Comparison of ENCODE assay signal across 15 cellular contexts in the genomic region with DNA sequence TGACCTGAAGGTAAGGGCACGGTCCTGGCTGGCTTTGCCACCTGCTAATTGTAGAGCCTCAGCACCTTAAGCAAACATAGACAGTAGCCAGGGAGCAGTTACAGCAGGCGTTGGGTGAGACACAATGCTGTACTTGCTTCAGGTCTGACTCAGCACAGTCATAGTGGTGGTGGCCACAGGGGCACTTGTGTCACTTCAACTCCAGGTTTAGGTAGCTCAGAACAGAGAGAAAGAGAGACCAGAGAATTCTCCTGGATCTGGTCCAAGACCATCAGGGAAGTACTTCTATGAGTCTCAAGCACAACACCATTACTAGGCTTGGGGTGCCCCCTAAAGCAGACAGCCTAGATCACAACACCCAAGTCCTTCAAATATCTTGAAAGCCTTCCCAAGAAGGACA.
A peak's percentile ranks its signal among the peaks of the same experiment; 100 is the strongest.
DNase-seq lines count a peak whose midpoint lies in the region; ATAC-seq, FAIRE-seq and TF ChIP-seq lines count a peak whose summit lies in the region.
"Had no signal": no experiment of that assay in that cellular context is flagged by ENCODE, and none has a peak within 500 bp of the region (broad histone marks: within the 10 kb centered on the region; RNA-seq: fewer than 3 reads in every experiment).

No MANE protein-coding gene starts in this region.

- peak; percentile 78 for ATAC-seq in HG02798 (IDR thresholded peaks at IDR 0.05; ENCODE audit: poor library complexity, unreplicated experiment)
- ATAC-seq in HG03571 (IDR thresholded peaks at IDR 0.05; ENCODE audit: unreplicated experiment), result no peak
- ATAC-seq in psoas muscle, result no peak
- ATAC-seq: K562 had no signal

- H3K4me1 Mint-ChIP-seq in MCF 10A (ENCODE audit: insufficient read depth, unreplicated experiment), result no peaks in the 10 kb centered on the region
- H3K4me1 Mint-ChIP-seq: activated naive CD8-positive, alpha-beta T cell treated with anti-CD3 and anti-CD28 coated beads, Interleukin-2, amount 10 ng/mL, durations not matched to agents 7 days and 5 days; naive B cell had no signal

- dilution Hi-C loops in mammary epithelial cell (cut with HindIII; ENCODE audit: low sequenced_read_pairs), result no loop called here

- H3K79me2 ChIP-seq in mammary epithelial cell (ENCODE audit: insufficient read depth, low read length) (no peaks in the 10 kb centered on the region), trophoblast cell (ENCODE audit: control insufficient read depth, insufficient read depth, low read length, poor library complexity) (no peaks in the 10 kb centered on the region)

- intact Hi-C loops in MCF 10A (cut with micrococcal nuclease), result no loop called here
- intact Hi-C loops in mammary epithelial cell (cut with micrococcal nuclease), result no loop called here
- intact Hi-C loops in psoas muscle (cut with DNase I), result no loop called here

- FAIRE-seq in GM12892 (lab: Jason Lieb, UNC), result no peak
- FAIRE-seq: K562 had no signal

- no peaks in the 10 kb centered on the region for H3K9me3 ChIP-seq in mammary epithelial cell (replicated peaks; ENCODE audit: insufficient read depth, low read length)
- H3K9me3 ChIP-seq in psoas muscle, result no peaks in the 10 kb centered on the region
- no peaks in the 10 kb centered on the region for H3K9me3 ChIP-seq in trophoblast cell (ENCODE audit: insufficient read depth, low read depth, low read length)

- no peaks in the 10 kb centered on the region for H3K79me1 ChIP-seq in trophoblast cell (ENCODE audit: low read length)

- H2BK5ac ChIP-seq in trophoblast cell (ENCODE audit: low read depth, low read length, poor library complexity), result no peak overlapping the region

- CTCF ChIA-PET in MCF 10A (lab: Yijun Ruan, JAX) (no interaction called here), mammary epithelial cell (lab: Charles Lee; ENCODE audit: low non-redundant PET) (no interaction called here)

- H2AK5ac ChIP-seq in trophoblast cell (ENCODE audit: low read length), result no peak overlapping the region

- TF ChIP-seq CTCF in MCF 10A (IDR thresholded peaks at IDR 0.05; ENCODE audit: unreplicated experiment), result no peak
- no peak for TF ChIP-seq CTCF in mammary epithelial cell (conservative IDR thresholded peaks at IDR 0.05 in 1 of 2, IDR thresholded peaks at IDR 0.05 in 1 of 2; ENCODE audit: extremely low read depth in 1 of 2, insufficient read depth in 1 of 2, low read depth in 1 of 2, low read length in 2 of 2)
- TF ChIP-seq CTCF in psoas muscle (IDR thresholded peaks at IDR 0.05), result no peak

- H2AFZ ChIP-seq in mammary epithelial cell (ENCODE audit: low read depth, low read length) (no peak overlapping the region), trophoblast cell (ENCODE audit: insufficient read depth, low read length, poor library complexity) (no peak overlapping the region)

- H3K27ac Mint-ChIP-seq in MCF 10A (ENCODE audit: low read depth, unreplicated experiment), result no peak overlapping the region
- H3K27ac Mint-ChIP-seq: activated naive CD8-positive, alpha-beta T cell treated with anti-CD3 and anti-CD28 coated beads, Interleukin-2, amount 10 ng/mL, durations not matched to agents 7 days and 5 days; naive B cell; stimulated activated naive CD8-positive, alpha-beta T cell treated with anti-CD3 and anti-CD28 coated beads, Interleukin-15, Interleukin-2, amounts not matched to agents 100 ng/mL and 50 ng/mL, for 24 hours had no signal

- no peaks in the 10 kb centered on the region for H3K27me3 ChIP-seq in mammary epithelial cell (ENCODE audit: insufficient read depth, low read length)
- H3K27me3 ChIP-seq in psoas muscle (ENCODE audit: insufficient read depth in 3 of 3, low read length in 2 of 3), result no peaks in the 10 kb centered on the region
- no peaks in the 10 kb centered on the region for H3K27me3 ChIP-seq in trophoblast cell (ENCODE audit: insufficient read depth, low read length)

- TF ChIP-seq POLR2A in GM12892 (IDR thresholded peaks at IDR 0.05; ENCODE audit: low read depth, low read length), result no peak

- H3K4me3 ChIP-seq in mammary epithelial cell (replicated peaks in 1 of 3; ENCODE audit: insufficient read depth in 1 of 3, low read depth in 2 of 3, low read length in 3 of 3) (no peak overlapping the region), psoas muscle (no peak overlapping the region), trophoblast cell (ENCODE audit: low read depth, low read length) (no peak overlapping the region)
- H3K4me3 ChIP-seq: K562 had no signal

- H3K4ac ChIP-seq in trophoblast cell (ENCODE audit: low read depth, low read length), result no peak overlapping the region

- H4K8ac ChIP-seq in trophoblast cell (ENCODE audit: low read depth, low read length), result no peak overlapping the region

- no peaks in the 10 kb centered on the region for H3K9me3 Mint-ChIP-seq in MCF 10A (ENCODE audit: unreplicated experiment)
- H3K9me3 Mint-ChIP-seq: activated naive CD8-positive, alpha-beta T cell treated with anti-CD3 and anti-CD28 coated beads, Interleukin-2, amount 10 ng/mL, durations not matched to agents 7 days and 5 days had no signal

- no peak overlapping the region for H3K23ac ChIP-seq in trophoblast cell (ENCODE audit: low read length)

- H3K27me3 Mint-ChIP-seq in MCF 10A (ENCODE audit: insufficient read depth, unreplicated experiment), result no peaks in the 10 kb centered on the region
- H3K27me3 Mint-ChIP-seq: activated naive CD8-positive, alpha-beta T cell treated with anti-CD3 and anti-CD28 coated beads, Interleukin-2, amount 10 ng/mL, durations not matched to agents 7 days and 5 days; naive B cell had no signal

- H3K4me3 Mint-ChIP-seq in MCF 10A (ENCODE audit: unreplicated experiment), result no peak overlapping the region
- H3K4me3 Mint-ChIP-seq: activated naive CD8-positive, alpha-beta T cell treated with anti-CD3 and anti-CD28 coated beads, Interleukin-2, amount 10 ng/mL, durations not matched to agents 7 days and 5 days; naive B cell; stimulated activated naive CD8-positive, alpha-beta T cell treated with anti-CD3 and anti-CD28 coated beads, Interleukin-15, Interleukin-2, amounts not matched to agents 100 ng/mL and 50 ng/mL, for 24 hours had no signal

- H3K36me3 ChIP-seq in mammary epithelial cell (ENCODE audit: insufficient read depth, low read length) (no peaks in the 10 kb centered on the region), psoas muscle (ENCODE audit: insufficient read depth in 1 of 2, low read depth in 1 of 2) (no peaks in the 10 kb centered on the region), trophoblast cell (ENCODE audit: control insufficient read depth in 1 of 2, insufficient read depth in 2 of 2, low read length in 2 of 2) (no peaks in the 10 kb centered on the region)

- 90% methylated on average over 1 of the region's 2 CpGs for WGBS in mammary epithelial cell (ENCODE audit: low coverage, missing lambda C conversion rate)
- WGBS in psoas muscle, 3 donors, result 83 to 90% (median 86%) methylated on average over 2 of the region's 2 CpGs
- no CpG with 5 or more reads among the region's 2 CpGs for WGBS in trophoblast cell (ENCODE audit: extremely low coverage, insufficient coverage, insufficient read length)

- in situ Hi-C loops in mammary epithelial cell (cut with MboI; ENCODE audit: low sequenced_read_pairs in 2 of 2), result no loop called here

- H3K9ac ChIP-seq in mammary epithelial cell (ENCODE audit: insufficient read depth, low read length) (no peak overlapping the region), trophoblast cell (ENCODE audit: low read length) (no peak overlapping the region)

- DNase-seq in MCF 10A (ENCODE audit: unreplicated experiment) (peak; percentile 22), mammary epithelial cell (no peak), NCI-H460 (ENCODE audit: extremely low read depth, low read depth) (peak; percentile 6), psoas muscle (no peak), GM12892 (ENCODE audit: insufficient read length) (no peak), trophoblast cell (no peak)
- DNase-seq: activated CD4-positive, CD25-positive, alpha-beta regulatory T cell treated with anti-CD3 and anti-CD28 coated beads, Interleukin-2, amount 50 U/mL, for 72 hours; activated naive CD8-positive, alpha-beta T cell treated with anti-CD3 and anti-CD28 coated beads, Interleukin-2, amount 10 ng/mL, durations not matched to agents 7 days and 5 days; hypothalamus; naive B cell; stimulated activated CD4-positive, alpha-beta T cell treated with anti-CD3 and anti-CD28 coated beads, Interleukin-15, amount 100 ng/mL, for 24 hours had no signal

- H3K4me2 ChIP-seq in mammary epithelial cell (ENCODE audit: insufficient read depth, low read depth, low read length) (no peak overlapping the region), trophoblast cell (ENCODE audit: low read length) (no peak overlapping the region)

- no peaks in the 10 kb centered on the region for H3K4me1 ChIP-seq in mammary epithelial cell (ENCODE audit: insufficient read depth, low read length)
- H3K4me1 ChIP-seq in psoas muscle, result no peaks in the 10 kb centered on the region
- H3K4me1 ChIP-seq in trophoblast cell (ENCODE audit: control insufficient read depth in 1 of 2, insufficient read depth in 2 of 2, low read length in 2 of 2), result no peaks in the 10 kb centered on the region

- H2BK120ac ChIP-seq in trophoblast cell (ENCODE audit: insufficient read depth, low read length, poor library complexity), result no peak overlapping the region

- POLR2A ChIA-PET in MCF 10A (lab: Yijun Ruan, JAX), result interaction anchor here (0.6 to 0.9 kb wide), 2 partner anchors 65 to 1219 kb away, joined by 3 read pairs; no protein-coding TSS in a partner anchor

- H3K27ac ChIP-seq in mammary epithelial cell (ENCODE audit: insufficient read depth, low read depth, low read length), result no peak overlapping the region
- no peak overlapping the region for H3K27ac ChIP-seq in psoas muscle
- no peak overlapping the region for H3K27ac ChIP-seq in trophoblast cell (ENCODE audit: low read depth, low read length)

- no peaks in the 10 kb centered on the region for H4K20me1 ChIP-seq in mammary epithelial cell (ENCODE audit: insufficient read depth, low read length)

- no peak overlapping the region for H3K18ac ChIP-seq in trophoblast cell (ENCODE audit: low read length)

- H2BK12ac ChIP-seq in trophoblast cell (ENCODE audit: low read length), result no peak overlapping the region

- H3K14ac ChIP-seq in trophoblast cell (ENCODE audit: low read length), result no peak overlapping the region

- H3K36me3 Mint-ChIP-seq in MCF 10A (ENCODE audit: insufficient read depth, unreplicated experiment), result no peaks in the 10 kb centered on the region
- H3K36me3 Mint-ChIP-seq: activated naive CD8-positive, alpha-beta T cell treated with anti-CD3 and anti-CD28 coated beads, Interleukin-2, amount 10 ng/mL, durations not matched to agents 7 days and 5 days; naive B cell had no signal

- no peak overlapping the region for H4K12ac ChIP-seq in trophoblast cell (ENCODE audit: low read depth, low read length)

- no peak overlapping the region for H4K91ac ChIP-seq in trophoblast cell (ENCODE audit: low read depth, low read length)

- BruUV-seq in MCF 10A (replicated peaks; lab: Mats Ljungman, UMichigan), result no TSS peak
- no TSS peak for BruUV-seq in mammary epithelial cell (replicated peaks; lab: Mats Ljungman, UMichigan)

Comparison
In these comparisons a context has a peak if more than half of its experiments do, and no peak if none do; other contexts are left out.
1. DNase-seq: peak in MCF 10A (single experiment) and NCI-H460 (single experiment); none in mammary epithelial cell (single experiment), psoas muscle (0 of 2), GM12892 (single experiment) and trophoblast cell (0 of 2).